Comparison of ENCODE assay signal across 11 cellular contexts in the genomic region with DNA sequence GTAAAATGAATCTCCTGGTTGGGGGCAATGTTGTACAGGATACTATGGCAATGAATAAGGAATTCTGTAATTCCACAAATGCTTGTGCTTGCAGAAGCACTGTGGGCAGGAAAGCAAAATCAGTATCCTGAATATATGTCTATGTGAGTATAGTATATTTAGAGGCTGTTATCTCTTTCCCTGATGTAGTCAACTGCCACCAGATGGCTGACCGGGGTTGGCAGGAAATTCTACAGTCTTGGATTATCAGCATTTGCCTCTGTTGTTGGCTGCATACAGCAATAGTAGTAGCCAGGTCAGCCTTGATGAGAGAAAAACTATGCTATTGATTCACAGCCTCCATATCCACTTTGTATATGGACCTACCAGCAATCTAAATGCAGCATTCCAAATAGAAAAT.
DNase-seq lines count a peak whose midpoint lies in the region; ATAC-seq and TF ChIP-seq lines count a peak whose summit lies in the region.
"Had no signal": no experiment of that assay in that cellular context is flagged by ENCODE, and none has a peak within 500 bp of the region (broad histone marks: within the 10 kb centered on the region; RNA-seq: fewer than 3 reads in every experiment).

No MANE protein-coding gene starts in this region.

- H3K36me3 ChIP-seq in GM06990 (ENCODE audit: control insufficient read depth, insufficient read depth, low read length) (no peaks in the 10 kb centered on the region), OCI-LY3 (replicated peaks; ENCODE audit: low read depth, low read length) (no peaks in the 10 kb centered on the region), mucosa of descending colon (ENCODE audit: low read depth) (no peaks in the 10 kb centered on the region), upper lobe of left lung (no peaks in the 10 kb centered on the region)

- peak; percentile 64 for ATAC-seq in mucosa of descending colon
- ATAC-seq in upper lobe of left lung (ENCODE audit: low FRiP score in 2 of 2), result no peak
- no peak for ATAC-seq in HG02759 (IDR thresholded peaks at IDR 0.05; ENCODE audit: unreplicated experiment)

- H3K27ac ChIP-seq in OCI-LY3 (ENCODE audit: low read length), result no peak overlapping the region
- no peak overlapping the region for H3K27ac ChIP-seq in upper lobe of left lung

- no peak overlapping the region for H3K4me2 ChIP-seq in OCI-LY3 (ENCODE audit: low read length)

- H3K4me3 ChIP-seq in GM06990 (replicated peaks; ENCODE audit: low read depth, low read length) (no peak overlapping the region), OCI-LY3 (ENCODE audit: low read length) (no peak overlapping the region), mucosa of descending colon (no peak overlapping the region), upper lobe of left lung (no peak overlapping the region)

- H4K20me1 ChIP-seq in OCI-LY3 (ENCODE audit: insufficient read depth, low read length), result no peaks in the 10 kb centered on the region

- no peak for TF ChIP-seq EP300 in upper lobe of left lung (IDR thresholded peaks at IDR 0.05)

- H3K9ac ChIP-seq in OCI-LY3 (ENCODE audit: low read length), result no peak overlapping the region

- H3K4me1 ChIP-seq in OCI-LY3 (ENCODE audit: low read length) (no peaks in the 10 kb centered on the region), mucosa of descending colon (ENCODE audit: low read depth) (no peaks in the 10 kb centered on the region), upper lobe of left lung (no peaks in the 10 kb centered on the region)

- DNase-seq in GM06990 (ENCODE audit: extremely low read depth, insufficient read length) (no peak), dermis blood vessel endothelial cell (peak; percentile 42), mucosa of descending colon (peak in 2 of 3 donors; percentile 44 to 69), upper lobe of left lung (no peak), NCI-H774 (lab: John Stamatoyannopoulos, UW) (no peak)
- DNase-seq: CD8-positive, alpha-beta memory T cell; MV-4-11; NCI-H446 treated with DMSO at 0.1 percent for 48 hours; substantia nigra had no signal

- H3K27me3 ChIP-seq in GM06990 (replicated peaks; ENCODE audit: control insufficient read depth, insufficient read depth, low read length) (no peaks in the 10 kb centered on the region), OCI-LY3 (ENCODE audit: low read depth, low read length) (peaks cover 8% of the 10 kb centered on the region; the same call in 1 of the 2 replicates), upper lobe of left lung (no peaks in the 10 kb centered on the region)

- no peak for TF ChIP-seq POLR2A in upper lobe of left lung (IDR thresholded peaks at IDR 0.05)

- peak; percentile 5 for TF ChIP-seq CTCF in GM06990 (IDR thresholded peaks at IDR 0.05; ENCODE audit: insufficient read depth, low read length, poor library complexity, severe bottlenecking)
- peak; percentile 35; the same call in 1 of the 2 replicates for TF ChIP-seq CTCF in OCI-LY3 (IDR thresholded peaks at IDR 0.05; ENCODE audit: low read depth, low read length)
- TF ChIP-seq CTCF in mucosa of descending colon (IDR thresholded peaks at IDR 0.05), result no peak
- TF ChIP-seq CTCF in upper lobe of left lung (IDR thresholded peaks at IDR 0.05), result no peak

- H3K9me3 ChIP-seq in OCI-LY3 (ENCODE audit: insufficient read depth, low read length), result no peaks in the 10 kb centered on the region
- H3K9me3 ChIP-seq in mucosa of descending colon, result no peaks in the 10 kb centered on the region
- H3K9me3 ChIP-seq in upper lobe of left lung, result no peaks in the 10 kb centered on the region

- H3K79me2 ChIP-seq in OCI-LY3 (ENCODE audit: low read length), result no peaks in the 10 kb centered on the region

- intact Hi-C loops in mucosa of descending colon (cut with DNase I, micrococcal nuclease), result no loop called here

- WGBS in upper lobe of left lung, 2 donors, result 25 to 52% methylated on average over 1 of the region's 1 CpG

- no peak overlapping the region for H2AFZ ChIP-seq in OCI-LY3 (ENCODE audit: low read depth, low read length)

Comparison
In these comparisons a context has a peak if more than half of its experiments do, and no peak if none do; other contexts are left out.
1. DNase-seq: peak in dermis blood vessel endothelial cell (single experiment) and mucosa of descending colon (2 of 3); none in GM06990 (single experiment), upper lobe of left lung (0 of 2) and NCI-H774 (single experiment).
2. CTCF ChIP-seq: peak in GM06990 (single experiment) and OCI-LY3 (single experiment); none in mucosa of descending colon (single experiment) and upper lobe of left lung (0 of 6).